ENCODE assay signal across 31 cellular contexts in the genomic region with DNA sequence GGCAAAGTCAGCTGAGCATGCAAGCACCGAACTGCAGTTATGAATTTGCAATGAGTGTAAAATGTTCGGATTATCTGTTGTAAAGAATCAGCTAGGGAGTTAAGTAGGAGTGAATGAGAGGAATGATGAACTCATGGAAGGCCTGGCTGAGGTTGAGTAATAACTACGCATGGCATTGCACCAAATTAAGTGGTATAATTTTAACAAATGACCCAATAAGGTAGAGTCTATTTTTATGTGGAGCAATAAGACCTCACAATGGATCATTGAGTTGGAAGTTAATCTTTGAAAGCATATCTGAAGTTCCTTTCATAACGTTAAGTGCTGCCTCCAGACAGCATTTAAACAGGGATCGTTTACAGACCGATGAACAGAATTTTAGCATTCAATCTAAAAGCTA.
"Had no signal": no experiment of that assay in that cellular context is flagged by ENCODE, and none has a peak within 500 bp of the region (broad histone marks: within the 10 kb centered on the region; RNA-seq: fewer than 3 reads in every experiment).

No MANE protein-coding gene starts in this region.

- H3K36me3 ChIP-seq: ascending aorta, breast epithelium, SJCRH30 had no signal

- H3K27ac ChIP-seq: ascending aorta, breast epithelium, SJCRH30 had no signal

- H3K27me3 ChIP-seq: ascending aorta, breast epithelium, SJCRH30 had no signal

- H3K4me3 ChIP-seq: ascending aorta, breast epithelium, SJCRH30 had no signal

- DNase-seq: activated CD4-positive, alpha-beta T cell treated with anti-CD3 and anti-CD28 coated beads for 36 hours; activated CD4-positive, alpha-beta T cell treated with anti-CD3 and anti-CD28 coated beads, Interleukin-2, amount 10 ng/mL, durations not matched to agents 7 days and 5 days; activated CD4-positive, alpha-beta T cell treated with anti-CD3 and anti-CD28 coated beads, Interleukin-2, amount 50 U/mL, for 48 hours; activated CD8-positive, alpha-beta T cell treated with anti-CD3 and anti-CD28 coated beads, Interleukin-2, amount 10 ng/mL, durations not matched to agents 7 days and 5 days; activated gamma-delta T cell; activated naive CD4-positive, alpha-beta T cell treated with Interleukin-2 at 50 U/mL for 16 hours; activated naive CD8-positive, alpha-beta T cell treated with anti-CD3 and anti-CD28 coated beads, Interleukin-2, amount 10 ng/mL, durations not matched to agents 7 days and 5 days; activated T-cell treated with anti-CD3 and anti-CD28 coated beads, Interleukin-2, amount 50 U/mL, for 24 hours; amygdala; Kasumi-1; KG1; MM.1S; MV-4-11; NCI-H1092 treated with DMSO at 0.1 percent for 48 hours; NCI-H1417; NCI-H146; NCI-H187; NCI-H2081; NCI-H2171 treated with DMSO at 0.1 percent for 48 hours; NCI-H2227 treated with DMSO at 0.1 percent for 48 hours; NCI-H446; NCI-H524; NCI-H69; SHP77; SJCRH30; SK-N-SH had no signal

- ATAC-seq: activated CD4-positive, alpha-beta T cell treated with anti-CD3 and anti-CD28 coated beads for 36 hours; activated CD4-positive, CD25-positive, alpha-beta regulatory T cell treated with anti-CD3 and anti-CD28 coated beads, Interleukin-2, amount 50 U/mL, for 24 hours; activated CD8-positive, alpha-beta T cell treated with anti-CD3 and anti-CD28 coated beads, Interleukin-2, amount 10 ng/mL, durations not matched to agents 7 days and 5 days; Panc1; WTC11 had no signal

- H3K9me3 ChIP-seq: ascending aorta, breast epithelium, SJCRH30, SK-N-SH had no signal

- H3K4me1 ChIP-seq: ascending aorta, breast epithelium, SJCRH30 had no signal
